In genomic region chr1:4697801-4698200, GRCh38 we compare ENCODE assay signal across 25 cellular contexts. TPM values are rescaled to one million over a fixed set of nuclear protein-coding genes. Genes with fewer than 3 reads are reported as not detected.
"Had no signal": no experiment of that assay in that cellular context is flagged by ENCODE, and none has a peak within 500 bp of the region (broad histone marks: within the 10 kb centered on the region; RNA-seq: fewer than 3 reads in every experiment).

No MANE protein-coding gene starts in this region.

- H3K4me1 ChIP-seq: colonic mucosa had no signal

- H3K27me3 ChIP-seq: brain microvascular endothelial cell, colonic mucosa had no signal

- H3K9me3 Mint-ChIP-seq: activated CD4-positive, alpha-beta memory T cell treated with anti-CD3 and anti-CD28 coated beads, Interleukin-2, amount 10 ng/mL, durations not matched to agents 7 days and 5 days; activated CD4-positive, alpha-beta T cell treated with anti-CD3 and anti-CD28 coated beads, Interleukin-2, amount 10 ng/mL, durations not matched to agents 7 days and 5 days; activated naive CD4-positive, alpha-beta T cell treated with anti-CD3 and anti-CD28 coated beads, Interleukin-2, amount 10 ng/mL, durations not matched to agents 7 days and 5 days; activated naive CD8-positive, alpha-beta T cell treated with anti-CD3 and anti-CD28 coated beads, Interleukin-2, amount 10 ng/mL, durations not matched to agents 7 days and 5 days; activated T-cell treated with anti-CD3 and anti-CD28 coated beads, Interleukin-2, amount 50 U/mL, for 24 hours; activated T-cell treated with anti-CD3 and anti-CD28 coated beads, Interleukin-2, amount 50 U/mL, for 72 hours; endodermal cell had no signal

- H3K27ac ChIP-seq: brain microvascular endothelial cell, colonic mucosa, VCaP had no signal

- H3K9me3 ChIP-seq: colonic mucosa had no signal

- H3K36me3 ChIP-seq: brain microvascular endothelial cell, colonic mucosa had no signal

- H3K4me1 Mint-ChIP-seq: activated CD4-positive, alpha-beta memory T cell treated with anti-CD3 and anti-CD28 coated beads, Interleukin-2, amount 10 ng/mL, durations not matched to agents 7 days and 5 days; activated CD4-positive, alpha-beta T cell treated with anti-CD3 and anti-CD28 coated beads, Interleukin-2, amount 10 ng/mL, durations not matched to agents 7 days and 5 days; activated naive CD4-positive, alpha-beta T cell treated with anti-CD3 and anti-CD28 coated beads, Interleukin-2, amount 10 ng/mL, durations not matched to agents 7 days and 5 days; activated naive CD8-positive, alpha-beta T cell treated with anti-CD3 and anti-CD28 coated beads, Interleukin-2, amount 10 ng/mL, durations not matched to agents 7 days and 5 days; WTC11 had no signal

- ATAC-seq: activated naive CD4-positive, alpha-beta T cell treated with anti-CD3 and anti-CD28 coated beads, Interleukin-2, amount 50 U/mL, for 72 hours; activated T-cell treated with anti-CD3 and anti-CD28 coated beads, Interleukin-2, amount 50 U/mL, for 72 hours; esophagus mucosa; WTC11 had no signal

- H3K4me3 ChIP-seq: colonic mucosa had no signal

- DNase-seq: activated CD4-positive, alpha-beta memory T cell treated with anti-CD3 and anti-CD28 coated beads, Interleukin-2, amount 10 ng/mL, durations not matched to agents 7 days and 5 days; activated CD4-positive, alpha-beta T cell treated with anti-CD3 and anti-CD28 coated beads for 1 hour; activated CD4-positive, alpha-beta T cell treated with anti-CD3 and anti-CD28 coated beads for 4 hours; activated CD4-positive, alpha-beta T cell treated with anti-CD3 and anti-CD28 coated beads, Interleukin-2, amount 10 ng/mL, durations not matched to agents 7 days and 5 days; activated CD4-positive, alpha-beta T cell treated with anti-CD3 and anti-CD28 coated beads, Interleukin-2, amount 50 U/mL, for 4 hours; activated CD8-positive, alpha-beta memory T cell treated with anti-CD3 and anti-CD28 coated beads, Interleukin-2, amount 50 U/mL, for 48 hours; activated gamma-delta T cell; activated naive CD4-positive, alpha-beta T cell; activated naive CD4-positive, alpha-beta T cell treated with anti-CD3 and anti-CD28 coated beads, Interleukin-2, amount 10 ng/mL, durations not matched to agents 7 days and 5 days; activated naive CD8-positive, alpha-beta T cell treated with anti-CD3 and anti-CD28 coated beads, Interleukin-2, amount 10 ng/mL, durations not matched to agents 7 days and 5 days; activated T-cell treated with anti-CD3 and anti-CD28 coated beads for 4 hours; activated T-cell treated with anti-CD3 and anti-CD28 coated beads, Interleukin-2, amount 50 U/mL, for 24 hours; activated T-cell treated with anti-CD3 and anti-CD28 coated beads, Interleukin-2, amount 50 U/mL, for 72 hours; brain microvascular endothelial cell; colonic mucosa; effector memory CD4-positive, alpha-beta T cell; endodermal cell; foreskin fibroblast; T-helper 2 cell had no signal

- H3K27ac Mint-ChIP-seq: activated CD4-positive, alpha-beta memory T cell treated with anti-CD3 and anti-CD28 coated beads, Interleukin-2, amount 10 ng/mL, durations not matched to agents 7 days and 5 days; activated CD4-positive, alpha-beta T cell treated with anti-CD3 and anti-CD28 coated beads, Interleukin-2, amount 10 ng/mL, durations not matched to agents 7 days and 5 days; activated naive CD4-positive, alpha-beta T cell treated with anti-CD3 and anti-CD28 coated beads, Interleukin-2, amount 10 ng/mL, durations not matched to agents 7 days and 5 days; activated naive CD4-positive, alpha-beta T cell treated with anti-CD3 and anti-CD28 coated beads, Interleukin-2, amount 50 U/mL, for 72 hours; activated naive CD8-positive, alpha-beta T cell treated with anti-CD3 and anti-CD28 coated beads, Interleukin-2, amount 10 ng/mL, durations not matched to agents 7 days and 5 days; activated T-cell treated with anti-CD3 and anti-CD28 coated beads, Interleukin-2, amount 50 U/mL, for 24 hours; activated T-cell treated with anti-CD3 and anti-CD28 coated beads, Interleukin-2, amount 50 U/mL, for 72 hours; endodermal cell; WTC11 had no signal

- H3K27me3 Mint-ChIP-seq: activated CD4-positive, alpha-beta memory T cell treated with anti-CD3 and anti-CD28 coated beads, Interleukin-2, amount 10 ng/mL, durations not matched to agents 7 days and 5 days; activated CD4-positive, alpha-beta T cell treated with anti-CD3 and anti-CD28 coated beads, Interleukin-2, amount 10 ng/mL, durations not matched to agents 7 days and 5 days; activated naive CD4-positive, alpha-beta T cell treated with anti-CD3 and anti-CD28 coated beads, Interleukin-2, amount 10 ng/mL, durations not matched to agents 7 days and 5 days; activated naive CD8-positive, alpha-beta T cell treated with anti-CD3 and anti-CD28 coated beads, Interleukin-2, amount 10 ng/mL, durations not matched to agents 7 days and 5 days had no signal

- H3K4me3 Mint-ChIP-seq: activated CD4-positive, alpha-beta memory T cell treated with anti-CD3 and anti-CD28 coated beads, Interleukin-2, amount 10 ng/mL, durations not matched to agents 7 days and 5 days; activated CD4-positive, alpha-beta T cell treated with anti-CD3 and anti-CD28 coated beads, Interleukin-2, amount 10 ng/mL, durations not matched to agents 7 days and 5 days; activated naive CD4-positive, alpha-beta T cell treated with anti-CD3 and anti-CD28 coated beads, Interleukin-2, amount 10 ng/mL, durations not matched to agents 7 days and 5 days; activated naive CD8-positive, alpha-beta T cell treated with anti-CD3 and anti-CD28 coated beads, Interleukin-2, amount 10 ng/mL, durations not matched to agents 7 days and 5 days; activated T-cell treated with anti-CD3 and anti-CD28 coated beads, Interleukin-2, amount 50 U/mL, for 24 hours; activated T-cell treated with anti-CD3 and anti-CD28 coated beads, Interleukin-2, amount 50 U/mL, for 72 hours; endodermal cell; WTC11 had no signal

- H3K36me3 Mint-ChIP-seq: activated naive CD4-positive, alpha-beta T cell treated with anti-CD3 and anti-CD28 coated beads, Interleukin-2, amount 10 ng/mL, durations not matched to agents 7 days and 5 days; activated naive CD4-positive, alpha-beta T cell treated with anti-CD3 and anti-CD28 coated beads, Interleukin-2, amount 50 U/mL, for 72 hours; activated naive CD8-positive, alpha-beta T cell treated with anti-CD3 and anti-CD28 coated beads, Interleukin-2, amount 10 ng/mL, durations not matched to agents 7 days and 5 days had no signal

RNA-seq across cellular contexts. Expression of gene AJAP1, which starts 43.4 kb away (rescaled TPM):
- total RNA-seq: activated CD4-positive, alpha-beta memory T cell treated with anti-CD3 and anti-CD28 coated beads, Interleukin-2, amount 10 ng/mL, durations not matched to agents 7 days and 5 days; activated CD4-positive, alpha-beta T cell treated with anti-CD3 and anti-CD28 coated beads, Interleukin-2, amount 10 ng/mL, durations not matched to agents 7 days and 5 days; activated naive CD8-positive, alpha-beta T cell treated with anti-CD3 and anti-CD28 coated beads, Interleukin-2, amount 10 ng/mL, durations not matched to agents 7 days and 5 days; chondrocyte; T-helper 1 cell treated with Interleukin-12 subunit alpha and Interleukin-12 subunit beta and Interleukin-4 antibody, amounts not matched to agents 30 ng/mL and 1 ng/mL, for 36 hours had no signal
